8 cellular contexts compared by ENCODE assay signal in genomic region chr19:48954595-48955307, GRCh38. TPM values are rescaled to one million over a fixed set of nuclear protein-coding genes. Genes with fewer than 3 reads are reported as not detected.
DNase-seq lines count a peak whose midpoint lies in the region; ATAC-seq and TF ChIP-seq lines count a peak whose summit lies in the region.

TSS of gene BAX (plus strand) at chr19:48954875. CDS start at chr19:48954929, 54 bp downstream.

- peak within 1 kb of the TSS; percentile 90 for H3K4me3 ChIP-seq in GM06990 (replicated peaks; ENCODE audit: low read depth, low read length)
- peak within 1 kb of the TSS; percentile 60 for H3K4me3 ChIP-seq in suprapubic skin

- peak within 1 kb of the TSS; percentile 95 for H3K4me3 Mint-ChIP-seq in HFFc6
- H3K4me3 Mint-ChIP-seq in activated naive CD4-positive, alpha-beta T cell treated with anti-CD3 and anti-CD28 coated beads, Interleukin-2, amount 50 U/mL, for 24 hours: peak within 1 kb of the TSS; percentile 95

- H3K4me1 Mint-ChIP-seq in HFFc6 (ENCODE audit: low read depth): peaks cover 26% of the 10 kb centered on the region
- H3K4me1 Mint-ChIP-seq in activated naive CD4-positive, alpha-beta T cell treated with anti-CD3 and anti-CD28 coated beads, Interleukin-2, amount 50 U/mL, for 24 hours: peaks cover 32% of the 10 kb centered on the region

- H3K27ac ChIP-seq in suprapubic skin: peak within 1 kb of the TSS; percentile 49

- TF ChIP-seq CTCF in GM06990 (IDR thresholded peaks at IDR 0.05; ENCODE audit: insufficient read depth, low read length, poor library complexity, severe bottlenecking): peak; percentile 24
- no peak for TF ChIP-seq CTCF in HFFc6 (IDR thresholded peaks at IDR 0.05)
- TF ChIP-seq CTCF in suprapubic skin (IDR thresholded peaks at IDR 0.05): no peak

- no peaks in the 10 kb centered on the region for H3K9me3 Mint-ChIP-seq in HFFc6
- H3K9me3 Mint-ChIP-seq in activated naive CD4-positive, alpha-beta T cell treated with anti-CD3 and anti-CD28 coated beads, Interleukin-2, amount 50 U/mL, for 24 hours: no peaks in the 10 kb centered on the region

- ATAC-seq in SK-N-SH treated with all-trans-retinoic acid at 6 μM for 48 hours: peak; percentile 94

- no peaks in the 10 kb centered on the region for H3K9me3 ChIP-seq in suprapubic skin

- H3K27me3 ChIP-seq in GM06990 (replicated peaks; ENCODE audit: control insufficient read depth, insufficient read depth, low read length) (no peaks in the 10 kb centered on the region), suprapubic skin (no peaks in the 10 kb centered on the region)

- H3K36me3 ChIP-seq in GM06990 (ENCODE audit: control insufficient read depth, insufficient read depth, low read length): peaks cover 10% of the 10 kb centered on the region
- no peaks in the 10 kb centered on the region for H3K36me3 ChIP-seq in suprapubic skin

- peaks cover 18% of the 10 kb centered on the region for H3K4me1 ChIP-seq in suprapubic skin

- H3K36me3 Mint-ChIP-seq in HFFc6 (ENCODE audit: low read depth): peaks cover 25% of the 10 kb centered on the region
- peaks cover 5% of the 10 kb centered on the region for H3K36me3 Mint-ChIP-seq in activated naive CD4-positive, alpha-beta T cell treated with anti-CD3 and anti-CD28 coated beads, Interleukin-2, amount 50 U/mL, for 24 hours

- TF ChIP-seq POLR2A in suprapubic skin (IDR thresholded peaks at IDR 0.05): peak in 1 of 2 donors; percentile 35

- DNase-seq in GM06990 (ENCODE audit: extremely low read depth, insufficient read length): peak; percentile 99
- peak; percentile 92 for DNase-seq in HFFc6
- peak; percentile 93 for DNase-seq in NCI-H1048 (lab: John Stamatoyannopoulos, UW)
- peak; percentile 90 for DNase-seq in globus pallidus (ENCODE audit: low spot score)
- DNase-seq in occipital lobe (lab: John Stamatoyannopoulos, UW): peak; percentile 91
- DNase-seq in suprapubic skin (ENCODE audit: low spot score in 2 of 2): peak; percentile 96 to 97

- 0% methylated on average over 5 of the region's 71 CpGs for WGBS in suprapubic skin

- H3K27me3 Mint-ChIP-seq in HFFc6 (ENCODE audit: insufficient read depth): peaks cover 2% of the 10 kb centered on the region; the same call in 1 of the 2 replicates
- H3K27me3 Mint-ChIP-seq in activated naive CD4-positive, alpha-beta T cell treated with anti-CD3 and anti-CD28 coated beads, Interleukin-2, amount 50 U/mL, for 24 hours: no peaks in the 10 kb centered on the region

- H3K27ac Mint-ChIP-seq in HFFc6: peak within 1 kb of the TSS; percentile 88
- H3K27ac Mint-ChIP-seq in activated naive CD4-positive, alpha-beta T cell treated with anti-CD3 and anti-CD28 coated beads, Interleukin-2, amount 50 U/mL, for 24 hours: peak within 1 kb of the TSS; percentile 97

- TF ChIP-seq EP300 in suprapubic skin (IDR thresholded peaks at IDR 0.05): no peak

TF ChIP-seq in SK-N-SH treated with all-trans-retinoic acid at 6 μM for 48 hours, 23 proteins besides CTCF, POLR2A, EP300 and RAD21:
- TF ChIP-seq SNAI2 (CRISPR knock-in tag; IDR thresholded peaks at IDR 0.05) (peak; percentile 95), TCF4 (CRISPR knock-in tag; IDR thresholded peaks at IDR 0.05; ENCODE audit: borderline replicate concordance) (no peak), CSDC2 (CRISPR knock-in tag; IDR thresholded peaks at IDR 0.05) (peak; percentile 86; the same call in 1 of the 2 replicates), ZFP3 (CRISPR knock-in tag; IDR thresholded peaks at IDR 0.05) (peak; percentile 66; the same call in 1 of the 2 replicates), ZC3H10 (CRISPR knock-in tag; IDR thresholded peaks at IDR 0.05) (peak; percentile 50; the same call in 1 of the 2 replicates), ARNTL (CRISPR knock-in tag; IDR thresholded peaks at IDR 0.05; ENCODE audit: borderline replicate concordance, low read depth) (no peak)

RNA-seq across cellular contexts. Expression of gene BAX, which starts in this region (rescaled TPM):
- 100 to 1,000 TPM; 223 to 260 (median 244) TPM for total RNA-seq in HFFc6 (2021; fragmentation: NEBNext Ultra II Directional; extraction: Animal tissue kit (Norgen Biotek cat#: 25700))
- total RNA-seq in occipital lobe: 12.5 TPM
- 10 to 100 TPM; 25.1 to 29.6 (median 27.5) TPM for total RNA-seq in suprapubic skin

Comparison
In these comparisons a context has a peak if more than half of its experiments do, and no peak if none do; other contexts are left out.
1. Peak in every context shown above with its lines: DNase-seq, ATAC-seq, H3K4me3 ChIP-seq and H3K27ac ChIP-seq.
2. RNA of gene BAX (total RNA-seq): 223 to 260 TPM in HFFc6; 25.1 to 29.6 TPM in suprapubic skin and 12.5 TPM in occipital lobe (single experiment); every median in the first group is over 4 times any median in the second.